7 cellular contexts compared by ENCODE assay signal in the genomic region with DNA sequence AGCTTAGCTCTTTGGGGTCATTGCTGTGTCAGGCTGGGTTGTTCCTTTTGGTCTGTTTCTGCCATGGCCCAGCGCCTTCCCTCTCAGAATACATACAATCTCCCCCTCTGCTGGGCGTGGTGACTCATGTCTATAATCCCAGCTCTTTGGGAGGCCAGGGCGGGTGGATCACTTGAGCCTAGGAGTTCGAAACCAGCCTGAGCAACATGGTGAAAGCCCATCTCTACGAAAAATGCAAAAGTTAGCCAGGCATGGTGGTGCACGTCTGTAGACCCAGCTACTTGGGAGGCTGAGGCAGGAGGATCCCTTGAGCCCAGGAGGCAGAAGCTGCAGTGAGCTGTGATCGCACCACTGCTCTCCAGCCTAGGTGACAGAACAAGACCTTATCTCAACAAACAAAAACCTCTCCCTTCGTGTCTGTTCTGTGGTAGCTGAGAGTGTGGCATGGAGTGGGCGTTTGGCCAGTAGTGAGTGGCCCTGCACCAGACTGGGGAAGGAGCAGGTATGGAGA. TPM values are rescaled to one million over a fixed set of nuclear protein-coding genes. Genes with fewer than 3 reads are reported as not detected.
DNase-seq lines count a peak whose midpoint lies in the region; ATAC-seq and TF ChIP-seq lines count a peak whose summit lies in the region.

No MANE protein-coding gene starts in this region.

- H3K27me3 Mint-ChIP-seq in activated naive CD4-positive, alpha-beta T cell treated with anti-CD3 and anti-CD28 coated beads, Interleukin-2, amount 10 ng/mL, durations not matched to agents 7 days and 5 days, result no peaks in the 10 kb centered on the region
- H3K27me3 Mint-ChIP-seq in osteocyte (ENCODE audit: unreplicated experiment), result no peaks in the 10 kb centered on the region

- TF ChIP-seq POLR2A in GM18505 (IDR thresholded peaks at IDR 0.05; ENCODE audit: borderline replicate concordance, extremely low read depth, insufficient read depth, insufficient read length), result no peak

- H3K27ac Mint-ChIP-seq in activated naive CD4-positive, alpha-beta T cell treated with anti-CD3 and anti-CD28 coated beads, Interleukin-2, amount 10 ng/mL, durations not matched to agents 7 days and 5 days, result peak overlapping the region; percentile 84
- H3K27ac Mint-ChIP-seq in osteocyte (ENCODE audit: unreplicated experiment), result peak overlapping the region; percentile 34

- no peak for TF ChIP-seq CTCF in osteocyte (IDR thresholded peaks at IDR 0.05)

- no peak for DNase-seq in activated naive CD4-positive, alpha-beta T cell treated with anti-CD3 and anti-CD28 coated beads, Interleukin-2, amount 10 ng/mL, durations not matched to agents 7 days and 5 days
- DNase-seq in osteocyte (ENCODE audit: extremely low spot score, unreplicated experiment) (no peak), cerebellar cortex (ENCODE audit: low spot score) (no peak), T1000 (lab: John Stamatoyannopoulos, UW) (no peak), middle frontal gyrus (ENCODE audit: extremely low spot score, low spot score) (no peak)

- H3K36me3 Mint-ChIP-seq in activated naive CD4-positive, alpha-beta T cell treated with anti-CD3 and anti-CD28 coated beads, Interleukin-2, amount 10 ng/mL, durations not matched to agents 7 days and 5 days, result peaks cover 40% of the 10 kb centered on the region
- H3K36me3 Mint-ChIP-seq in osteocyte (ENCODE audit: unreplicated experiment), result peaks cover 30% of the 10 kb centered on the region

- CTCF ChIA-PET in activated naive CD4-positive, alpha-beta T cell treated with anti-CD3 and anti-CD28 coated beads, Interleukin-2, amount 10 ng/mL, durations not matched to agents 7 days and 5 days (lab: Charles Lee), result interaction anchor here (0.8 to 3.0 kb wide), 12 partner anchors 12 to 151 kb away, joined by 3 to 23 read pairs (median 4); a partner anchor contains a TSS

- no peak overlapping the region for H3K4me3 Mint-ChIP-seq in activated naive CD4-positive, alpha-beta T cell treated with anti-CD3 and anti-CD28 coated beads, Interleukin-2, amount 10 ng/mL, durations not matched to agents 7 days and 5 days
- no peak overlapping the region for H3K4me3 Mint-ChIP-seq in osteocyte (ENCODE audit: unreplicated experiment)

- ATAC-seq in GM18505 (IDR thresholded peaks at IDR 0.05; ENCODE audit: unreplicated experiment) (peak; percentile 12), HG03354 (IDR thresholded peaks at IDR 0.05; ENCODE audit: poor library complexity, severe bottlenecking, unreplicated experiment) (peak; percentile 25)

- H3K9me3 Mint-ChIP-seq in activated naive CD4-positive, alpha-beta T cell treated with anti-CD3 and anti-CD28 coated beads, Interleukin-2, amount 10 ng/mL, durations not matched to agents 7 days and 5 days, result no peaks in the 10 kb centered on the region
- H3K9me3 Mint-ChIP-seq in osteocyte (ENCODE audit: unreplicated experiment), result no peaks in the 10 kb centered on the region

- peaks cover 22% of the 10 kb centered on the region for H3K4me1 Mint-ChIP-seq in activated naive CD4-positive, alpha-beta T cell treated with anti-CD3 and anti-CD28 coated beads, Interleukin-2, amount 10 ng/mL, durations not matched to agents 7 days and 5 days
- peaks cover 1% of the 10 kb centered on the region for H3K4me1 Mint-ChIP-seq in osteocyte (ENCODE audit: unreplicated experiment)

RNA-seq across cellular contexts. Expression of a gene that starts 35.7 kb away (rescaled TPM):
- total RNA-seq in osteocyte, result 35.5 and 43.8 TPM in 2 replicates

RNA-seq across cellular contexts. Expression of a gene that starts 46.7 kb away (rescaled TPM):
- 149 and 150 TPM in 2 replicates for total RNA-seq in osteocyte

RNA-seq across cellular contexts. Expression of a gene that starts 56.2 kb away (rescaled TPM):
- 3.8 and 5.0 TPM in 2 replicates for total RNA-seq in osteocyte
